1 cellular context compared by ENCODE assay signal in genomic region chr19:18117692-18118378, GRCh38.
A peak's percentile ranks its signal among the peaks of the same experiment; 100 is the strongest.
TF ChIP-seq lines count a peak whose summit lies in the region.

No MANE protein-coding gene starts in this region.

TF ChIP-seq in K562, 482 proteins besides CTCF, POLR2A, EP300 and RAD21 (continued from another document and continues in another):
- TF ChIP-seq, protein P1, sequence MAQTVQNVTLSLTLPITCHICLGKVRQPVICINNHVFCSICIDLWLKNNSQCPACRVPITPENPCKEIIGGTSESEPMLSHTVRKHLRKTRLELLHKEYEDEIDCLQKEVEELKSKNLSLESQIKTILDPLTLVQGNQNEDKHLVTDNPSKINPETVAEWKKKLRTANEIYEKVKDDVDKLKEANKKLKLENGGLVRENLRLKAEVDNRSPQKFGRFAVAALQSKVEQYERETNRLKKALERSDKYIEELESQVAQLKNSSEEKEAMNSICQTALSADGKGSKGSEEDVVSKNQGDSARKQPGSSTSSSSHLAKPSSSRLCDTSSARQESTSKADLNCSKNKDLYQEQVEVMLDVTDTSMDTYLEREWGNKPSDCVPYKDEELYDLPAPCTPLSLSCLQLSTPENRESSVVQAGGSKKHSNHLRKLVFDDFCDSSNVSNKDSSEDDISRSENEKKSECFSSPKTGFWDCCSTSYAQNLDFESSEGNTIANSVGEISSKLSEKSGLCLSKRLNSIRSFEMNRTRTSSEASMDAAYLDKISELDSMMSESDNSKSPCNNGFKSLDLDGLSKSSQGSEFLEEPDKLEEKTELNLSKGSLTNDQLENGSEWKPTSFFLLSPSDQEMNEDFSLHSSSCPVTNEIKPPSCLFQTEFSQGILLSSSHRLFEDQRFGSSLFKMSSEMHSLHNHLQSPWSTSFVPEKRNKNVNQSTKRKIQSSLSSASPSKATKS (CRISPR knock-in tag; IDR thresholded peaks at IDR 0.05), result no peak
- TF ChIP-seq FOXA1 (IDR thresholded peaks at IDR 0.05; ENCODE audit: borderline replicate concordance), result no peak
- TF ChIP-seq, protein P2, sequence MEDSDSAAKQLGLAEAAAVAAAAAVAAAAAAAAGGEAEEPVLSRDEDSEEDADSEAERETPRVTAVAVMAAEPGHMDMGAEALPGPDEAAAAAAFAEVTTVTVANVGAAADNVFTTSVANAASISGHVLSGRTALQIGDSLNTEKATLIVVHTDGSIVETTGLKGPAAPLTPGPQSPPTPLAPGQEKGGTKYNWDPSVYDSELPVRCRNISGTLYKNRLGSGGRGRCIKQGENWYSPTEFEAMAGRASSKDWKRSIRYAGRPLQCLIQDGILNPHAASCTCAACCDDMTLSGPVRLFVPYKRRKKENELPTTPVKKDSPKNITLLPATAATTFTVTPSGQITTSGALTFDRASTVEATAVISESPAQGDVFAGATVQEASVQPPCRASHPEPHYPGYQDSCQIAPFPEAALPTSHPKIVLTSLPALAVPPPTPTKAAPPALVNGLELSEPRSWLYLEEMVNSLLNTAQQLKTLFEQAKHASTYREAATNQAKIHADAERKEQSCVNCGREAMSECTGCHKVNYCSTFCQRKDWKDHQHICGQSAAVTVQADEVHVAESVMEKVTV (CRISPR knock-in tag; IDR thresholded peaks at IDR 0.05), result no peak
- TF ChIP-seq RREB1 (CRISPR knock-in tag; IDR thresholded peaks at IDR 0.05), result no peak
- TF ChIP-seq ARID4B (CRISPR knock-in tag; IDR thresholded peaks at IDR 0.05), result peak; percentile 25; the same call in 1 of the 2 replicates
- TF ChIP-seq, protein P3, sequence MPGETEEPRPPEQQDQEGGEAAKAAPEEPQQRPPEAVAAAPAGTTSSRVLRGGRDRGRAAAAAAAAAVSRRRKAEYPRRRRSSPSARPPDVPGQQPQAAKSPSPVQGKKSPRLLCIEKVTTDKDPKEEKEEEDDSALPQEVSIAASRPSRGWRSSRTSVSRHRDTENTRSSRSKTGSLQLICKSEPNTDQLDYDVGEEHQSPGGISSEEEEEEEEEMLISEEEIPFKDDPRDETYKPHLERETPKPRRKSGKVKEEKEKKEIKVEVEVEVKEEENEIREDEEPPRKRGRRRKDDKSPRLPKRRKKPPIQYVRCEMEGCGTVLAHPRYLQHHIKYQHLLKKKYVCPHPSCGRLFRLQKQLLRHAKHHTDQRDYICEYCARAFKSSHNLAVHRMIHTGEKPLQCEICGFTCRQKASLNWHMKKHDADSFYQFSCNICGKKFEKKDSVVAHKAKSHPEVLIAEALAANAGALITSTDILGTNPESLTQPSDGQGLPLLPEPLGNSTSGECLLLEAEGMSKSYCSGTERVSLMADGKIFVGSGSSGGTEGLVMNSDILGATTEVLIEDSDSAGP (CRISPR knock-in tag; IDR thresholded peaks at IDR 0.05), result no peak
- no peak for TF ChIP-seq ZNF589 (CRISPR knock-in tag; IDR thresholded peaks at IDR 0.05; ENCODE audit: low read depth)
- TF ChIP-seq BHLHE40 (IDR thresholded peaks at IDR 0.05; ENCODE audit: low read length), result peak; percentile 57; the same call in 1 of the 2 replicates
- no peak for TF ChIP-seq TSHZ1 (CRISPR knock-in tag; IDR thresholded peaks at IDR 0.05)
- TF ChIP-seq LEF1 (IDR thresholded peaks at IDR 0.05), result no peak
- 0 out of 2 replicates have a peak, but pooled peaks have one; percentile 44 for TF ChIP-seq KDM2B (CRISPR knock-in tag; IDR thresholded peaks at IDR 0.05)
- TF ChIP-seq ILF3 (IDR thresholded peaks at IDR 0.05; ENCODE audit: borderline replicate concordance), result no peak
- TF ChIP-seq POLR2G (IDR thresholded peaks at IDR 0.05; ENCODE audit: low read depth, low read length), result peak; percentile 75
